ENCODE assay signal across 13 cellular contexts in genomic region chr10:120950103-120950561, GRCh38.
DNase-seq lines count a peak whose midpoint lies in the region; ATAC-seq and TF ChIP-seq lines count a peak whose summit lies in the region.
"Had no signal": no experiment of that assay in that cellular context is flagged by ENCODE, and none has a peak within 500 bp of the region (broad histone marks: within the 10 kb centered on the region; RNA-seq: fewer than 3 reads in every experiment).

No MANE protein-coding gene starts in this region.

- H3K4me2 ChIP-seq in MM.1S (ENCODE audit: low read depth, low read length) = no peak overlapping the region

- ATAC-seq in upper lobe of right lung = no peak

- H3F3A ChIP-seq in MM.1S (ENCODE audit: insufficient read depth, low read length) = no peaks in the 10 kb centered on the region

- H4K20me1 ChIP-seq in MM.1S (ENCODE audit: insufficient read depth, low read length) = no peaks in the 10 kb centered on the region

- in situ Hi-C loops in HAP-1 (cut with MboI; ENCODE audit: low sequenced_read_pairs) = loop anchor here (5.0 kb wide), 1 partner anchor 782 kb away; no protein-coding TSS in a partner anchor

- H3K4me3 ChIP-seq in HAP-1 (no peak overlapping the region), iPS DF 6.9 (ENCODE audit: low read length) (peak overlapping the region; percentile 2; the same call in 1 of the 2 replicates), MM.1S (ENCODE audit: low read length) (no peak overlapping the region), upper lobe of right lung (no peak overlapping the region)

- H3K4me1 ChIP-seq in HAP-1 (peaks cover 26% of the 10 kb centered on the region), iPS DF 6.9 (ENCODE audit: control insufficient read depth, insufficient read depth, low read length) (0 out of 2 replicates have a peak, but pooled peaks cover 2% of the 10 kb centered on the region), MM.1S (ENCODE audit: low read length) (no peaks in the 10 kb centered on the region), upper lobe of right lung (no peaks in the 10 kb centered on the region)

- intact Hi-C loops in upper lobe of right lung (cut with DNase I) = no loop called here

- H3K9me2 ChIP-seq in MM.1S (replicated peaks; ENCODE audit: insufficient read depth, low read length) = no peaks in the 10 kb centered on the region

- H3K27me3 ChIP-seq in HAP-1 (ENCODE audit: low read depth) = no peaks in the 10 kb centered on the region
- peaks cover 8% of the 10 kb centered on the region; the same call in 1 of the 2 replicates for H3K27me3 ChIP-seq in iPS DF 6.9 (ENCODE audit: control insufficient read depth, insufficient read depth, low read length)
- peaks cover 9% of the 10 kb centered on the region for H3K27me3 ChIP-seq in MM.1S (replicated peaks; ENCODE audit: insufficient read depth, low read length)
- H3K27me3 ChIP-seq in upper lobe of right lung = peaks cover 19% of the 10 kb centered on the region

- TF ChIP-seq CTCF in MM.1S (IDR thresholded peaks at IDR 0.05; ENCODE audit: low read length) = no peak
- no peak for TF ChIP-seq CTCF in upper lobe of right lung (IDR thresholded peaks at IDR 0.05)

- H3K9me3 ChIP-seq in HAP-1 = peaks cover 10% of the 10 kb centered on the region; the same call in 1 of the 2 replicates
- H3K9me3 ChIP-seq in iPS DF 6.9 (ENCODE audit: control insufficient read depth, insufficient read depth, low read length) = no peaks in the 10 kb centered on the region
- no peaks in the 10 kb centered on the region for H3K9me3 ChIP-seq in MM.1S (replicated peaks; ENCODE audit: insufficient read depth, low read length)
- H3K9me3 ChIP-seq in upper lobe of right lung = no peaks in the 10 kb centered on the region

- H3K79me2 ChIP-seq in MM.1S (ENCODE audit: low read length) = no peaks in the 10 kb centered on the region

- H3K9ac ChIP-seq in MM.1S (ENCODE audit: low read length) = no peak overlapping the region

- H3K36me3 ChIP-seq in HAP-1 (replicated peaks) (no peaks in the 10 kb centered on the region), iPS DF 6.9 (ENCODE audit: control insufficient read depth, insufficient read depth, low read length) (no peaks in the 10 kb centered on the region), MM.1S (replicated peaks; ENCODE audit: insufficient read depth, low read length) (no peaks in the 10 kb centered on the region), upper lobe of right lung (no peaks in the 10 kb centered on the region)

- no peak overlapping the region for H2AFZ ChIP-seq in MM.1S (ENCODE audit: low read length)

- H3K27ac ChIP-seq in iPS DF 6.9 (ENCODE audit: low read length) (no peak overlapping the region), MM.1S (ENCODE audit: low read length) (no peak overlapping the region), upper lobe of right lung (no peak overlapping the region)

- no CpG with 5 or more reads among the region's 23 CpGs for WGBS in iPS DF 6.9 (ENCODE audit: insufficient coverage, insufficient read length)

- DNase-seq in HAP-1 (ENCODE audit: low spot score in 2 of 2) = peak; percentile 68 to 74
- DNase-seq in astrocyte of the hippocampus (ENCODE audit: low read depth, low spot score) = peak; percentile 81
- no peak for DNase-seq in iPS DF 6.9 (ENCODE audit: low read depth, low spot score)
- DNase-seq in retina = peak; percentile 65
- no peak for DNase-seq in middle frontal gyrus (ENCODE audit: extremely low spot score, low spot score)
- no peak for DNase-seq in MM.1S
- no peak for DNase-seq in GF-D8 (lab: John Stamatoyannopoulos, UW)
- DNase-seq in upper lobe of right lung = no peak
- DNase-seq: activated CD4-positive, alpha-beta T cell treated with anti-CD3 and anti-CD28 coated beads, Interleukin-2, amount 50 U/mL, for 4 hours; DMS153; NCI-H510A treated with DMSO at 0.1 percent for 48 hours; stimulated activated naive CD4-positive, alpha-beta T cell treated with Interleukin-2 at 50 U/mL for 16 hours; SW 1271 had no signal

Comparison
In these comparisons a context has a peak if more than half of its experiments do, and no peak if none do; other contexts are left out.
1. DNase-seq: peak in HAP-1 (2 of 2), astrocyte of the hippocampus (single experiment) and retina (single experiment); none in iPS DF 6.9 (single experiment), middle frontal gyrus (single experiment), MM.1S (single experiment), GF-D8 (single experiment) and upper lobe of right lung (single experiment).